ENCODE assay signal across 9 cellular contexts in the genomic region with DNA sequence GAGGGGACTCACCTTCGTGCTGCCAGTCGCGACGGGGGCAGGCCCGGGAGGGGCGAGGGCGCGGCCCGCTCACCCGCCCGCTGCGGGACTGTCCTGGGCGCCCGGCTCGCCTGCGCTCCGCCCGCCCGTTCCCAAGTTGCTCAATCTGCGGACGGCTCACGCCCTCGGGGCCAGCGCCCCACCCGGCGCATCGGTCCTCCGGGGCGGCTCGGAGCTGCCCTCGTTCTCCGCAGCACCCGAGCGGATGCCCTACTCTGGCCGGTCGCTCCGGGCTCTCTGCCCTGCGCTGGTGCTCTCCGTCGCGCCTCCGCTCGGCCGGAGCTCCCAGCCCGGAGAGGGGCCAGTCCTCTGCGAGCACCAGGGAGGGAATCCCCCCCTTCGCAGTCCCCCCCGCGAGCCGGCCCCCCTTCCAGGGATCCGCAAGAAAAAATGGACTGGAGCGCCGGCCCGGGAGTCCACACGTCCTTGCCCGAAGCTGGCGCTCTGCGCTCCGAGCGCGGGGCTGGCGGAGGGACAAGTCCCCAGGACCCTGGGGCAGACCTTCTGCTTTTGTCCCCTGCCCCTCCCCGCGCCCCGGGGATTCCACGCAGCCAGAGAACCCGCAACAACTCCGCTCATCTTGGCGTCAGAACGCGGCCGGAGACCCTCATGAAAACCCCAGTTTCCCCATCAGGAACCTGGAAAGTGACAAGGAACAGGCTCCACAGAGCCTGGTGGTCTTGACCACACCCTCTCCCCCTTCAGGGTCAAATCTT. TPM values are rescaled to one million over a fixed set of nuclear protein-coding genes. Genes with fewer than 3 reads are reported as not detected.
DNase-seq lines count a peak whose midpoint lies in the region; ATAC-seq and TF ChIP-seq lines count a peak whose summit lies in the region.
"Had no signal": no experiment of that assay in that cellular context is flagged by ENCODE, and none has a peak within 500 bp of the region (broad histone marks: within the 10 kb centered on the region; RNA-seq: fewer than 3 reads in every experiment).

A gene with protein sequence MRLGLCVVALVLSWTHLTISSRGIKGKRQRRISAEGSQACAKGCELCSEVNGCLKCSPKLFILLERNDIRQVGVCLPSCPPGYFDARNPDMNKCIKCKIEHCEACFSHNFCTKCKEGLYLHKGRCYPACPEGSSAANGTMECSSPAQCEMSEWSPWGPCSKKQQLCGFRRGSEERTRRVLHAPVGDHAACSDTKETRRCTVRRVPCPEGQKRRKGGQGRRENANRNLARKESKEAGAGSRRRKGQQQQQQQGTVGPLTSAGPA (minus strand): TSS at position 339 of the 755 bp plus-strand sequence. CDS start 5,231 bp downstream, outside the sequence.

- ATAC-seq in left cardiac atrium, result peak; percentile 70 to 89
- ATAC-seq in Right ventricle myocardium superior (ENCODE audit: poor library complexity), result no peak
- ATAC-seq in left lobe of liver, result peak; percentile 59
- ATAC-seq in GM21423 (IDR thresholded peaks at IDR 0.05; ENCODE audit: unreplicated experiment), result no peak
- ATAC-seq in GM19397 (IDR thresholded peaks at IDR 0.05; ENCODE audit: unreplicated experiment), result no peak

- intact Hi-C loops in left cardiac atrium (cut with DNase I), result no loop called here
- intact Hi-C loops in Right ventricle myocardium superior (cut with DNase I), result no loop called here
- intact Hi-C loops in uterus (cut with DNase I; ENCODE audit: low total_unique reads), result no loop called here

- H3K36me3 Mint-ChIP-seq in brain, result no peaks in the 10 kb centered on the region
- H3K36me3 Mint-ChIP-seq: activated naive CD8-positive, alpha-beta T cell treated with anti-CD3 and anti-CD28 coated beads, Interleukin-2, amount 10 ng/mL, durations not matched to agents 7 days and 5 days had no signal

- H3K27ac ChIP-seq in uterus (peak within 1 kb of the TSS; percentile 72 to 88), substantia nigra (ENCODE audit: low read depth, low read length, poor library complexity, severe bottlenecking) (no peak within 1 kb of the TSS)

- H3K9me3 Mint-ChIP-seq in brain, result peaks cover 0 to 5% (median 0%) of the 10 kb centered on the region in 5 experiments
- H3K9me3 Mint-ChIP-seq: activated naive CD8-positive, alpha-beta T cell treated with anti-CD3 and anti-CD28 coated beads, Interleukin-2, amount 10 ng/mL, durations not matched to agents 7 days and 5 days had no signal

- peaks cover 0 to 6% of the 10 kb centered on the region in 2 donors for H3K4me1 ChIP-seq in uterus

- no peaks in the 10 kb centered on the region for H3K27me3 ChIP-seq in uterus

- H3K9me3 ChIP-seq in uterus, result no peaks in the 10 kb centered on the region

- H3K4me3 Mint-ChIP-seq in brain, result peak within 1 kb of the TSS; percentile 70 to 88 (median 82)
- H3K4me3 Mint-ChIP-seq: activated naive CD8-positive, alpha-beta T cell treated with anti-CD3 and anti-CD28 coated beads, Interleukin-2, amount 10 ng/mL, durations not matched to agents 7 days and 5 days had no signal

- peak; percentile 33 to 62 for TF ChIP-seq POLR2A in uterus (IDR thresholded peaks at IDR 0.05)

- H3K27me3 Mint-ChIP-seq in brain, result peaks cover 46% of the 10 kb centered on the region

- H3K27ac Mint-ChIP-seq in brain, result peak within 1 kb of the TSS in 1 of 5 experiments; percentile 59
- H3K27ac Mint-ChIP-seq: activated naive CD8-positive, alpha-beta T cell treated with anti-CD3 and anti-CD28 coated beads, Interleukin-2, amount 10 ng/mL, durations not matched to agents 7 days and 5 days had no signal

- H3K4me3 ChIP-seq in uterus, result peak within 1 kb of the TSS; percentile 40 to 58

- no peaks in the 10 kb centered on the region for H3K36me3 ChIP-seq in uterus

- peak; percentile 32 for DNase-seq in left cardiac atrium
- no peak for DNase-seq in Right ventricle myocardium superior
- no peak for DNase-seq in left lobe of liver (ENCODE audit: low spot score)
- DNase-seq in uterus, result peak; percentile 76 to 79
- no peak for DNase-seq in substantia nigra (lab: John Stamatoyannopoulos, UW)
- DNase-seq: activated naive CD8-positive, alpha-beta T cell treated with anti-CD3 and anti-CD28 coated beads, Interleukin-2, amount 10 ng/mL, durations not matched to agents 7 days and 5 days had no signal

- TF ChIP-seq CTCF in brain (conservative IDR thresholded peaks at IDR 0.05) (no peak), uterus (IDR thresholded peaks at IDR 0.05) (peak in 1 of 4 experiments; percentile 3)

- H3K4me1 Mint-ChIP-seq in brain, result peaks cover 36% of the 10 kb centered on the region

RNA-seq across cellular contexts. Expression of the gene that starts here (rescaled TPM):
- total RNA-seq in left cardiac atrium (1 to 10 TPM in 1 of 2 donors, under 1 TPM in 1; 0.68 to 1.4 TPM), Right ventricle myocardium superior (not detected), left lobe of liver (not detected), uterus (10 to 100 TPM in 3 of 4 donors, 1 to 10 TPM in 1; 4.6 to 74.6 (median 29.9) TPM)
- polyA plus RNA-seq in brain (ENCODE audit: insufficient read depth, low read depth, low replicate concordance), result not detected
- total RNA-seq: activated naive CD8-positive, alpha-beta T cell treated with anti-CD3 and anti-CD28 coated beads, Interleukin-2, amount 10 ng/mL, durations not matched to agents 7 days and 5 days had no signal

Comparison
In these comparisons a context has a peak if more than half of its experiments do, and no peak if none do; other contexts are left out.
1. ATAC-seq: peak in left cardiac atrium (2 of 2); none in Right ventricle myocardium superior (single experiment), GM21423 (single experiment) and GM19397 (single experiment).
2. DNase-seq: peak in left cardiac atrium (single experiment) and uterus (2 of 2); none in Right ventricle myocardium superior (single experiment), left lobe of liver (single experiment) and substantia nigra (0 of 49).
3. Peak in ATAC-seq in left lobe of liver; RNA of the gene not detected or under 1 TPM.